In genomic region chr1:54716299-54717047, GRCh38 we compare ENCODE assay signal across 8 cellular contexts. TPM values are rescaled to one million over a fixed set of nuclear protein-coding genes. Genes with fewer than 3 reads are reported as not detected.
A peak's percentile ranks its signal among the peaks of the same experiment; 100 is the strongest.
DNase-seq lines count a peak whose midpoint lies in the region; ATAC-seq, FAIRE-seq and TF ChIP-seq lines count a peak whose summit lies in the region.

No MANE protein-coding gene starts in this region.

- peak overlapping the region; percentile 78 for H3K27ac ChIP-seq in CD4-positive, alpha-beta memory T cell (ENCODE audit: low read depth, low read length)
- H3K27ac ChIP-seq in ascending aorta (peak overlapping the region; percentile 73 to 82), HepG2 (ENCODE audit: extremely low read length, insufficient read depth, low read length) (peak overlapping the region; percentile 50), tibial artery (peak overlapping the region; percentile 81 to 84)

- peak overlapping the region; percentile 78 to 93 (median 91) for H3K4me3 Mint-ChIP-seq in CD4-positive, alpha-beta memory T cell

- peaks cover 10% of the 10 kb centered on the region for H3K36me3 ChIP-seq in CD4-positive, alpha-beta memory T cell (ENCODE audit: insufficient read depth, low read length)
- H3K36me3 ChIP-seq in ascending aorta, result peaks cover 0 to 17% of the 10 kb centered on the region in 2 donors
- H3K36me3 ChIP-seq in HepG2 (replicated peaks in 1 of 2; ENCODE audit: control insufficient read depth in 1 of 2, insufficient read depth in 2 of 2, low read length in 2 of 2), result peaks cover 1 to 17% of the 10 kb centered on the region in 2 experiments; a peak in 4 of 5 replicates
- H3K36me3 ChIP-seq in tibial artery, result peaks cover 1 to 32% (median 10%) of the 10 kb centered on the region in 3 donors

- no peaks in the 10 kb centered on the region for H3K9me3 Mint-ChIP-seq in CD4-positive, alpha-beta memory T cell

- no peak for TF ChIP-seq RAD21 in HepG2 (CRISPR knock-in tag; IDR thresholded peaks at IDR 0.05)

- BruUV-seq in HepG2 (replicated peaks; lab: Mats Ljungman, UMichigan), result no TSS peak

- no peaks in the 10 kb centered on the region for H3K27me3 Mint-ChIP-seq in CD4-positive, alpha-beta memory T cell

- peaks cover 17% of the 10 kb centered on the region for H3K4me1 ChIP-seq in CD4-positive, alpha-beta memory T cell (ENCODE audit: insufficient read depth, low read length)
- H3K4me1 ChIP-seq in ascending aorta, result peaks cover 0 to 8% of the 10 kb centered on the region in 2 donors
- peaks cover 38% of the 10 kb centered on the region for H3K4me1 ChIP-seq in HepG2 (ENCODE audit: insufficient read depth, low read length)
- peaks cover 0 to 18% (median 8%) of the 10 kb centered on the region in 4 donors for H3K4me1 ChIP-seq in tibial artery

- H3K79me2 ChIP-seq in HepG2 (ENCODE audit: insufficient read depth, low read length), result peaks cover 19% of the 10 kb centered on the region

- H3K27me3 ChIP-seq in CD4-positive, alpha-beta memory T cell (ENCODE audit: insufficient read depth, low read length), result no peaks in the 10 kb centered on the region
- H3K27me3 ChIP-seq in ascending aorta (no peaks in the 10 kb centered on the region), HepG2 (ENCODE audit: control insufficient read depth in 1 of 2, insufficient read depth in 2 of 2, low read length in 2 of 2) (peaks cover 0 to 7% of the 10 kb centered on the region in 2 experiments; a peak in 1 of 5 replicates), tibial artery (no peaks in the 10 kb centered on the region)

- peak overlapping the region; percentile 83 for H3K9ac ChIP-seq in HepG2 (ENCODE audit: insufficient read depth, low read depth, low read length)

- TF ChIP-seq POLR2A in HepG2 (IDR thresholded peaks at IDR 0.05; ENCODE audit: insufficient read depth in 1 of 2, low read depth in 2 of 2, low read length in 2 of 2), result no peak

- CTCF ChIA-PET in CD4-positive, alpha-beta memory T cell (lab: Charles Lee; ENCODE audit: partially characterized antibody), result interaction anchor here (0.8 to 2.2 kb wide), 3 partner anchors 10 to 227 kb away, joined by 3 to 6 read pairs (median 5); no protein-coding TSS in a partner anchor
- CTCF ChIA-PET in HepG2 (lab: Yijun Ruan, JAX; ENCODE audit: low intra/inter-chr PET ratio, low total read pairs), result no interaction called here

- ATAC-seq in HG03457 (IDR thresholded peaks at IDR 0.05; ENCODE audit: unreplicated experiment) (peak; percentile 9), HepG2 (no peak)

- no peak overlapping the region for H2AFZ ChIP-seq in HepG2 (ENCODE audit: low read length)

- H3K36me3 Mint-ChIP-seq in CD4-positive, alpha-beta memory T cell, result peaks cover 19 to 32% of the 10 kb centered on the region in 2 donors

- H3K9me3 ChIP-seq in CD4-positive, alpha-beta memory T cell (ENCODE audit: control insufficient read depth in 1 of 2, low read length in 2 of 2), result no peaks in the 10 kb centered on the region
- H3K9me3 ChIP-seq in ascending aorta, result no peaks in the 10 kb centered on the region
- H3K9me3 ChIP-seq in HepG2 (ENCODE audit: low read length), result no peaks in the 10 kb centered on the region
- H3K9me3 ChIP-seq in tibial artery, result no peaks in the 10 kb centered on the region

- in situ Hi-C loops in HepG2 (cut with HindIII; ENCODE audit: extremely low pct_ligation_motif_present, low pct_unique_long_range_greater_than_20kb), result no loop called here

- no peak for FAIRE-seq in HepG2 (lab: Jason Lieb, UNC)

- WGBS in HepG2 (ENCODE audit: low lambda C conversion rate), result 33% methylated on average over 8 of the region's 8 CpGs

- H3K4me1 Mint-ChIP-seq in CD4-positive, alpha-beta memory T cell, result peaks cover 22 to 38% (median 31%) of the 10 kb centered on the region in 4 donors

- H3K27ac Mint-ChIP-seq in CD4-positive, alpha-beta memory T cell, result peak overlapping the region; percentile 47 to 98 (median 94)

- intact Hi-C loops in CD4-positive, alpha-beta memory T cell (cut with micrococcal nuclease), result loop anchor here (5.0 kb wide), 1 partner anchor 644 kb away; no protein-coding TSS in a partner anchor
- intact Hi-C loops in ascending aorta (cut with DNase I), result loop anchor here (5.0 to 10.0 kb wide), 4 partner anchors 222 to 664 kb away; partner anchors contain the start of genes SSBP3, TCEANC2 and TMEM59
- intact Hi-C loops in HepG2 (cut with micrococcal nuclease; ENCODE audit: unreplicated experiment), result loop anchor here (2.0 to 5.0 kb wide), 3 partner anchors 14 to 879 kb away; partner anchors contain the start of gene NDC1
- intact Hi-C loops in tibial artery (cut with DNase I; ENCODE audit: low total_unique reads), result no loop called here

- peak overlapping the region; percentile 77 for H3K4me2 ChIP-seq in HepG2 (ENCODE audit: low read depth, low read length)

- H4K20me1 ChIP-seq in HepG2 (ENCODE audit: insufficient read depth, low read length), result no peaks in the 10 kb centered on the region

- TF ChIP-seq CTCF in ascending aorta (IDR thresholded peaks at IDR 0.05) (no peak), HepG2 (CRISPR knock-in tag; IDR thresholded peaks at IDR 0.05) (no peak), tibial artery (IDR thresholded peaks at IDR 0.05) (no peak)

- TF ChIP-seq EP300 in HepG2 (IDR thresholded peaks at IDR 0.05; ENCODE audit: low read depth in 2 of 2, low read length in 2 of 2) (no peak), HepG2 (CRISPR knock-in tag; IDR thresholded peaks at IDR 0.05; ENCODE audit: borderline replicate concordance) (no peak)

- POLR2A ChIA-PET in CD4-positive, alpha-beta memory T cell (lab: Charles Lee; ENCODE audit: partially characterized antibody), result interaction anchor here (0.8 to 2.6 kb wide), 8 partner anchors 8 to 771 kb away, joined by 3 to 18 read pairs (median 4); partner anchors contain the start of genes IFT25, PARS2, TCEANC2 and TMEM59
- POLR2A ChIA-PET in HepG2 (lab: Yijun Ruan, JAX), result interaction anchor here (1.0 to 1.3 kb wide), 2 partner anchors 8 to 10 kb away, joined by 3 to 4 read pairs; no protein-coding TSS in a partner anchor

- H3K4me3 ChIP-seq in CD4-positive, alpha-beta memory T cell (ENCODE audit: low read length in 2 of 2), result peak overlapping the region; percentile 76 to 96
- H3K4me3 ChIP-seq in ascending aorta (peak overlapping the region; percentile 69 to 92), HepG2 (replicated peaks in 1 of 3; ENCODE audit: insufficient read depth in 1 of 3, low read depth in 2 of 3, low read length in 3 of 3) (peak overlapping the region; percentile 78 to 88 (median 85)), tibial artery (peak overlapping the region; percentile 70 to 76)

- no peak for DNase-seq in CD4-positive, alpha-beta memory T cell
- DNase-seq in ascending aorta (ENCODE audit: low spot score in 2 of 2) (peak in 1 of 2 donors; percentile 9), HepG2 (ENCODE audit: low spot score) (no peak), tibial artery (no peak), retina (no peak), NCI-H2081 treated with DMSO at 0.1 percent for 48 hours (lab: John Stamatoyannopoulos, UW) (no peak)
- DNase-seq in activated effector memory CD4-positive, alpha-beta T cell treated with anti-CD3 and anti-CD28 coated beads, Interleukin-2, amount 50 U/mL, for 16 hours, result no peak

RNA-seq across cellular contexts. Expression of gene TTC4, which starts 0.8 kb away (rescaled TPM):
- 10 to 100 TPM; 20.0 to 24.5 TPM for total RNA-seq in CD4-positive, alpha-beta memory T cell
- 10 to 100 TPM; 21.5 to 24.4 TPM for polyA plus RNA-seq in CD4-positive, alpha-beta memory T cell
- 20.6 TPM for total RNA-seq in ascending aorta
- 24.7 and 36.9 TPM in 2 replicates for total RNA-seq in HepG2 (2016; rRNA removed; fragmentation: Illumina TruSeq; extraction: Trizol)
- 3.6 and 5.7 TPM in 2 replicates for total RNA-seq in HepG2 (2016; cell fraction: cytosol; rRNA removed; fragmentation: Illumina TruSeq; extraction: Trizol; ENCODE audit: low read depth)
- 24.3 and 36.7 TPM in 2 replicates for total RNA-seq in HepG2 (2016; cell fraction: insoluble cytoplasmic fraction; rRNA removed; fragmentation: Illumina TruSeq; extraction: Trizol)
- total RNA-seq in HepG2 (2016; cell fraction: membrane; rRNA removed; fragmentation: Illumina TruSeq; extraction: Trizol), result 9.1 and 11.1 TPM in 2 replicates
- 17.4 and 20.0 TPM in 2 replicates for total RNA-seq in HepG2 (2016; cell fraction: nucleus; rRNA removed; fragmentation: Illumina TruSeq; extraction: Trizol)
- polyA plus RNA-seq in HepG2 (2011; rRNA removed), result 12.4 and 13.1 TPM in 2 replicates
- polyA plus RNA-seq in HepG2 (2011; cell fraction: cytosol; rRNA removed), result 11.2 and 13.2 TPM in 2 replicates
- polyA plus RNA-seq in HepG2 (2011; cell fraction: nucleus; rRNA removed), result 6.3 and 7.8 TPM in 2 replicates
- 12.6 and 17.5 TPM in 2 replicates for polyA plus RNA-seq in HepG2 (2012)
- 2.7 and 3.0 TPM in 2 replicates for polyA plus RNA-seq in HepG2 (2016; cell fraction: cytosol; fragmentation: Illumina TruSeq; extraction: Trizol; ENCODE audit: low read depth)
- 34.9 and 38.2 TPM in 2 replicates for polyA plus RNA-seq in HepG2 (2016; cell fraction: insoluble cytoplasmic fraction; fragmentation: Illumina TruSeq; extraction: Trizol; ENCODE audit: low read depth)
- polyA plus RNA-seq in HepG2 (2016; cell fraction: membrane; fragmentation: Illumina TruSeq; extraction: Trizol; ENCODE audit: low read depth), result 5.7 and 5.8 TPM in 2 replicates
- polyA plus RNA-seq in HepG2 (2016; cell fraction: nucleus; fragmentation: Illumina TruSeq; extraction: Trizol; ENCODE audit: insufficient read depth, low read depth), result 19.1 and 22.5 TPM in 2 replicates
- polyA minus RNA-seq in HepG2 (2011; rRNA and poly(A)+ RNA removed; ENCODE audit: low replicate concordance), result 19.1 and 32.6 TPM in 2 replicates
- 6.5 and 7.4 TPM in 2 replicates for polyA minus RNA-seq in HepG2 (2011; cell fraction: cytosol; rRNA and poly(A)+ RNA removed)
- 17.8 and 20.0 TPM in 2 replicates for polyA minus RNA-seq in HepG2 (2011; cell fraction: nucleus; rRNA and poly(A)+ RNA removed)

RNA-seq across cellular contexts. Expression of gene PARS2, which starts 47.9 kb away (rescaled TPM):
- 1 to 10 TPM; 5.0 to 6.0 TPM for total RNA-seq in CD4-positive, alpha-beta memory T cell
- polyA plus RNA-seq in CD4-positive, alpha-beta memory T cell, result 1 to 10 TPM in 1 of 2 donors, under 1 TPM in 1; 0.42 to 4.0 TPM
- total RNA-seq in ascending aorta (0.43 TPM), HepG2 (2016; rRNA removed; fragmentation: Illumina TruSeq; extraction: Trizol) (4.6 and 5.5 TPM in 2 replicates)
- 0.88 and 1.0 TPM in 2 replicates for total RNA-seq in HepG2 (2016; cell fraction: cytosol; rRNA removed; fragmentation: Illumina TruSeq; extraction: Trizol; ENCODE audit: low read depth)
- 5.2 and 6.0 TPM in 2 replicates for total RNA-seq in HepG2 (2016; cell fraction: insoluble cytoplasmic fraction; rRNA removed; fragmentation: Illumina TruSeq; extraction: Trizol)
- total RNA-seq in HepG2 (2016; cell fraction: membrane; rRNA removed; fragmentation: Illumina TruSeq; extraction: Trizol), result 2.7 and 3.2 TPM in 2 replicates
- total RNA-seq in HepG2 (2016; cell fraction: nucleus; rRNA removed; fragmentation: Illumina TruSeq; extraction: Trizol), result 2.5 and 3.0 TPM in 2 replicates
- polyA plus RNA-seq in HepG2 (2011; rRNA removed), result 2.4 and 3.2 TPM in 2 replicates
- polyA plus RNA-seq in HepG2 (2011; cell fraction: cytosol; rRNA removed), result 2.9 and 3.2 TPM in 2 replicates
- polyA plus RNA-seq in HepG2 (2011; cell fraction: nucleus; rRNA removed), result 1.8 and 2.3 TPM in 2 replicates
- 4.0 and 4.3 TPM in 2 replicates for polyA plus RNA-seq in HepG2 (2012)
- 0.36 and 0.53 TPM in 2 replicates for polyA plus RNA-seq in HepG2 (2016; cell fraction: cytosol; fragmentation: Illumina TruSeq; extraction: Trizol; ENCODE audit: low read depth)
- polyA plus RNA-seq in HepG2 (2016; cell fraction: insoluble cytoplasmic fraction; fragmentation: Illumina TruSeq; extraction: Trizol; ENCODE audit: low read depth), result 4.1 and 5.5 TPM in 2 replicates
- polyA plus RNA-seq in HepG2 (2016; cell fraction: membrane; fragmentation: Illumina TruSeq; extraction: Trizol; ENCODE audit: low read depth), result 1.5 TPM in 2 replicates
- 2.1 and 2.7 TPM in 2 replicates for polyA plus RNA-seq in HepG2 (2016; cell fraction: nucleus; fragmentation: Illumina TruSeq; extraction: Trizol; ENCODE audit: insufficient read depth, low read depth)
- polyA minus RNA-seq in HepG2 (2011; rRNA and poly(A)+ RNA removed; ENCODE audit: low replicate concordance), result 10.2 and 10.5 TPM in 2 replicates
- 3.4 and 3.9 TPM in 2 replicates for polyA minus RNA-seq in HepG2 (2011; cell fraction: cytosol; rRNA and poly(A)+ RNA removed)
- 5.3 and 7.2 TPM in 2 replicates for polyA minus RNA-seq in HepG2 (2011; cell fraction: nucleus; rRNA and poly(A)+ RNA removed)
